Comparison of ENCODE assay signal across 9 cellular contexts in genomic region chr2:144520718-144521487, GRCh38. TPM values are rescaled to one million over a fixed set of nuclear protein-coding genes. Genes with fewer than 3 reads are reported as not detected.
DNase-seq lines count a peak whose midpoint lies in the region; ATAC-seq, FAIRE-seq and TF ChIP-seq lines count a peak whose summit lies in the region.
"Had no signal": no experiment of that assay in that cellular context is flagged by ENCODE, and none has a peak within 500 bp of the region (broad histone marks: within the 10 kb centered on the region; RNA-seq: fewer than 3 reads in every experiment).

No MANE protein-coding gene starts in this region.

- peak overlapping the region in 1 of 2 donors; percentile 57 for H3K9ac ChIP-seq in liver (ENCODE audit: low read depth in 1 of 2, low read length in 2 of 2)
- no peak overlapping the region for H3K9ac ChIP-seq in HepG2 (ENCODE audit: insufficient read depth, low read depth, low read length)

- 14% methylated on average over 8 of the region's 8 CpGs for WGBS in liver
- 8% methylated on average over 8 of the region's 8 CpGs for WGBS in HepG2 (ENCODE audit: low lambda C conversion rate)
- 60% methylated on average over 2 of the region's 8 CpGs; no CpG with 5 or more reads in 1 of the 2 experiments for WGBS in mesodermal cell (ENCODE audit: insufficient coverage in 2 of 2), 2 experiments

- no TSS peak for BruUV-seq in HepG2 (replicated peaks; lab: Mats Ljungman, UMichigan)

- H3K27ac ChIP-seq in liver (ENCODE audit: low read depth in 1 of 2, low read length in 2 of 2), result peak overlapping the region; percentile 66 to 67
- no peak overlapping the region for H3K27ac ChIP-seq in HepG2 (ENCODE audit: extremely low read length, insufficient read depth, low read length)
- H3K27ac ChIP-seq in coronary artery, result peak overlapping the region; percentile 93 to 94
- H3K27ac ChIP-seq in mesodermal cell (ENCODE audit: low read depth, low read length, severe bottlenecking), result peak overlapping the region; percentile 62
- peak overlapping the region; percentile 95 to 97 for H3K27ac ChIP-seq in uterus
- H3K27ac ChIP-seq: C4-2B had no signal

- peaks cover 7 to 33% (median 15%) of the 10 kb centered on the region in 4 donors for H3K4me1 ChIP-seq in liver (ENCODE audit: control insufficient read depth in 4 of 4, insufficient read depth in 4 of 4, low read length in 3 of 4)
- H3K4me1 ChIP-seq in HepG2 (ENCODE audit: insufficient read depth, low read length), result 0 out of 2 replicates have a peak, but pooled peaks cover 5% of the 10 kb centered on the region
- peaks cover 14% of the 10 kb centered on the region for H3K4me1 ChIP-seq in mesodermal cell (ENCODE audit: control insufficient read depth, insufficient read depth, low read length, poor library complexity, severe bottlenecking)
- H3K4me1 ChIP-seq in uterus, result no peaks in the 10 kb centered on the region

- TF ChIP-seq EP300 in HepG2 (IDR thresholded peaks at IDR 0.05; ENCODE audit: low read depth in 2 of 2, low read length in 2 of 2), result no peak
- TF ChIP-seq EP300 in HepG2 (CRISPR knock-in tag; IDR thresholded peaks at IDR 0.05; ENCODE audit: borderline replicate concordance), result no peak

- TF ChIP-seq POLR2A in HepG2 (IDR thresholded peaks at IDR 0.05; ENCODE audit: insufficient read depth in 1 of 2, low read depth in 2 of 2, low read length in 2 of 2) (no peak), uterus (IDR thresholded peaks at IDR 0.05) (no peak)

- no peak for FAIRE-seq in HepG2 (lab: Jason Lieb, UNC)

- H3K36me3 ChIP-seq in liver (ENCODE audit: control insufficient read depth in 4 of 4, insufficient read depth in 3 of 4, low read depth in 1 of 4, low read length in 3 of 4) (no peaks in the 10 kb centered on the region), HepG2 (replicated peaks in 1 of 2; ENCODE audit: control insufficient read depth in 1 of 2, insufficient read depth in 2 of 2, low read length in 2 of 2) (no peaks in the 10 kb centered on the region), mesodermal cell (ENCODE audit: control insufficient read depth, insufficient read depth, low read length) (peaks cover 7% of the 10 kb centered on the region), uterus (no peaks in the 10 kb centered on the region)

- H3K9me3 ChIP-seq in liver (ENCODE audit: control insufficient read depth in 4 of 4, low read length in 3 of 4) (no peaks in the 10 kb centered on the region), HepG2 (ENCODE audit: low read length) (no peaks in the 10 kb centered on the region), mesodermal cell (ENCODE audit: control insufficient read depth, low read length) (no peaks in the 10 kb centered on the region), uterus (no peaks in the 10 kb centered on the region)

- H4K20me1 ChIP-seq in HepG2 (ENCODE audit: insufficient read depth, low read length), result no peaks in the 10 kb centered on the region

- H2AFZ ChIP-seq in HepG2 (ENCODE audit: low read length), result no peak overlapping the region

- H3K27me3 ChIP-seq in liver (ENCODE audit: control insufficient read depth in 4 of 4, insufficient read depth in 4 of 4, low read length in 3 of 4) (peaks cover 0 to 7% (median 2%) of the 10 kb centered on the region in 4 donors), HepG2 (ENCODE audit: control insufficient read depth in 1 of 2, insufficient read depth in 2 of 2, low read length in 2 of 2) (peaks cover 2 to 77% of the 10 kb centered on the region in 2 experiments; a peak in 4 of 5 replicates), uterus (peaks cover 0 to 29% of the 10 kb centered on the region in 2 donors)

- TF ChIP-seq RAD21 in liver (IDR thresholded peaks at IDR 0.05), result peak in 1 of 2 donors; percentile 13
- no peak for TF ChIP-seq RAD21 in HepG2 (CRISPR knock-in tag; IDR thresholded peaks at IDR 0.05)

- intact Hi-C loops in HepG2 (cut with micrococcal nuclease; ENCODE audit: unreplicated experiment), result no loop called here
- intact Hi-C loops in uterus (cut with DNase I; ENCODE audit: low total_unique reads), result no loop called here

- CTCF ChIA-PET in HepG2 (lab: Yijun Ruan, JAX; ENCODE audit: low intra/inter-chr PET ratio, low total read pairs), result no interaction called here

- ATAC-seq in HepG2 (no peak), esophagus mucosa (no peak), GM19452 (IDR thresholded peaks at IDR 0.05; ENCODE audit: unreplicated experiment) (no peak)

- TF ChIP-seq CTCF in liver (IDR thresholded peaks at IDR 0.05; ENCODE audit: low read depth, low read length, missing input control) (no peak), HepG2 (CRISPR knock-in tag; IDR thresholded peaks at IDR 0.05) (no peak), coronary artery (IDR thresholded peaks at IDR 0.05) (no peak), uterus (IDR thresholded peaks at IDR 0.05) (no peak)

- no peak for DNase-seq in HepG2 (ENCODE audit: low spot score)
- DNase-seq in coronary artery (ENCODE audit: low spot score), result no peak
- DNase-seq in uterus, result no peak
- DNase-seq in HK-2 (ENCODE audit: unreplicated experiment), result no peak

- H3K4me3 ChIP-seq in liver (ENCODE audit: low read depth in 1 of 3, low read length in 3 of 3) (peak overlapping the region in 1 of 3 donors; percentile 73), HepG2 (replicated peaks in 1 of 3; ENCODE audit: insufficient read depth in 1 of 3, low read depth in 2 of 3, low read length in 3 of 3) (no peak overlapping the region), coronary artery (peak overlapping the region; percentile 78), mesodermal cell (ENCODE audit: extremely low read depth, insufficient read depth, low read length, poor library complexity, severe bottlenecking) (peak overlapping the region; percentile 5), uterus (peak overlapping the region in 1 of 2 donors; percentile 74)

- H3K4me2 ChIP-seq in HepG2 (ENCODE audit: low read depth, low read length), result no peak overlapping the region

- in situ Hi-C loops in HepG2 (cut with HindIII; ENCODE audit: extremely low pct_ligation_motif_present, low pct_unique_long_range_greater_than_20kb), result no loop called here

- POLR2A ChIA-PET in HepG2 (lab: Yijun Ruan, JAX), result no interaction called here

- no peaks in the 10 kb centered on the region for H3K79me2 ChIP-seq in HepG2 (ENCODE audit: insufficient read depth, low read length)

TF ChIP-seq in liver, 16 proteins besides CTCF, POLR2A, EP300 and RAD21 (continues in another document):
- TF ChIP-seq TAF1 (conservative IDR thresholded peaks at IDR 0.05), result no peak
- TF ChIP-seq RXRA (IDR thresholded peaks at IDR 0.05), result no peak
- TF ChIP-seq NR2F2 (IDR thresholded peaks at IDR 0.05), result no peak
- no peak for TF ChIP-seq HNF4A (conservative IDR thresholded peaks at IDR 0.05)
- TF ChIP-seq GABPA (IDR thresholded peaks at IDR 0.05 in 1 of 2, conservative IDR thresholded peaks at IDR 0.05 in 1 of 2), result no peak
- TF ChIP-seq JUND (IDR thresholded peaks at IDR 0.05), result no peak
- TF ChIP-seq EGR1 (IDR thresholded peaks at IDR 0.05; ENCODE audit: low read depth in 2 of 2), result no peak
- TF ChIP-seq ATF3 (IDR thresholded peaks at IDR 0.05), result no peak
- no peak for TF ChIP-seq SP1 (IDR thresholded peaks at IDR 0.05)

TF ChIP-seq in HepG2, 621 proteins besides CTCF, POLR2A, EP300 and RAD21 (continues in another document):
- TF ChIP-seq HNF4A (CRISPR knock-in tag; IDR thresholded peaks at IDR 0.05) (no peak), ZNF557 (CRISPR knock-in tag; IDR thresholded peaks at IDR 0.05) (no peak), ZNF460 (CRISPR knock-in tag; IDR thresholded peaks at IDR 0.05; ENCODE audit: borderline replicate concordance) (no peak), TCF12 (IDR thresholded peaks at IDR 0.05) (no peak), TCF12 (CRISPR knock-in tag; IDR thresholded peaks at IDR 0.05) (no peak), ZNF350 (CRISPR knock-in tag; IDR thresholded peaks at IDR 0.05; ENCODE audit: borderline replicate concordance, low read depth) (no peak), TARDBP (CRISPR knock-in tag; IDR thresholded peaks at IDR 0.05) (no peak), MTA3 (CRISPR knock-in tag; IDR thresholded peaks at IDR 0.05) (no peak), DMAP1 (CRISPR knock-in tag; IDR thresholded peaks at IDR 0.05) (no peak), ZKSCAN1 (IDR thresholded peaks at IDR 0.05; ENCODE audit: low read length) (no peak)

RNA-seq across cellular contexts. Expression of gene ZEB2, which starts 1.0 kb away (rescaled TPM):
- total RNA-seq in liver, result 10 to 100 TPM; 35.1 to 39.6 TPM
- polyA plus RNA-seq in liver, result 1 to 10 TPM; 7.6 to 9.3 TPM
- not detected in 2 replicates for total RNA-seq in HepG2 (2016; rRNA removed; fragmentation: Illumina TruSeq; extraction: Trizol)
- 0.09 TPM in 1 of 2 replicates, not detected in the other for total RNA-seq in HepG2 (2016; cell fraction: cytosol; rRNA removed; fragmentation: Illumina TruSeq; extraction: Trizol; ENCODE audit: low read depth)
- 0.04 TPM in 1 of 2 replicates, not detected in the other for total RNA-seq in HepG2 (2016; cell fraction: insoluble cytoplasmic fraction; rRNA removed; fragmentation: Illumina TruSeq; extraction: Trizol)
- not detected in 2 replicates for total RNA-seq in HepG2 (2016; cell fraction: membrane; rRNA removed; fragmentation: Illumina TruSeq; extraction: Trizol)
- total RNA-seq in HepG2 (2016; cell fraction: nucleus; rRNA removed; fragmentation: Illumina TruSeq; extraction: Trizol), result 0.09 TPM in 1 of 2 replicates, not detected in the other
- polyA plus RNA-seq in HepG2 (2011; rRNA removed), result 0.07 and 0.10 TPM in 2 replicates
- 0.03 and 0.05 TPM in 2 replicates for polyA plus RNA-seq in HepG2 (2011; cell fraction: cytosol; rRNA removed)
- polyA plus RNA-seq in HepG2 (2011; cell fraction: nucleus; rRNA removed), result 0.10 and 0.16 TPM in 2 replicates
- 0.11 TPM in 1 of 2 replicates, not detected in the other for polyA plus RNA-seq in HepG2 (2012)
- polyA plus RNA-seq in HepG2 (2016; cell fraction: cytosol; fragmentation: Illumina TruSeq; extraction: Trizol; ENCODE audit: low read depth), result not detected in 2 replicates
- 0.07 and 0.12 TPM in 2 replicates for polyA plus RNA-seq in HepG2 (2016; cell fraction: insoluble cytoplasmic fraction; fragmentation: Illumina TruSeq; extraction: Trizol; ENCODE audit: low read depth)
- polyA plus RNA-seq in HepG2 (2016; cell fraction: membrane; fragmentation: Illumina TruSeq; extraction: Trizol; ENCODE audit: low read depth), result not detected in 2 replicates
- not detected in 2 replicates for polyA plus RNA-seq in HepG2 (2016; cell fraction: nucleus; fragmentation: Illumina TruSeq; extraction: Trizol; ENCODE audit: insufficient read depth, low read depth)
- polyA minus RNA-seq in HepG2 (2011; rRNA and poly(A)+ RNA removed; ENCODE audit: low replicate concordance), result 0.84 and 11.3 TPM in 2 replicates
- not detected in 2 replicates for polyA minus RNA-seq in HepG2 (2011; cell fraction: cytosol; rRNA and poly(A)+ RNA removed)
- polyA minus RNA-seq in HepG2 (2011; cell fraction: nucleus; rRNA and poly(A)+ RNA removed), result 0.13 and 0.62 TPM in 2 replicates
- polyA plus RNA-seq in mesodermal cell (2013, experiment 1 of 2), result 70.9 TPM
- 70.0 TPM for polyA plus RNA-seq in mesodermal cell (2013, experiment 2 of 2)
- 100 to 1,000 TPM in 3 of 4 donors, 10 to 100 TPM in 1; 35.9 to 177 (median 120) TPM for total RNA-seq in uterus
- total RNA-seq in esophagus mucosa, result 6.5 TPM

Comparison
In these comparisons a context has a peak if more than half of its experiments do, and no peak if none do; other contexts are left out.
1. H3K4me3 ChIP-seq: peak in coronary artery (single experiment) and mesodermal cell (single experiment); none in HepG2 (0 of 3).